ENCODE assay signal across 19 cellular contexts in genomic region chr20:51961964-51962761, GRCh38.
DNase-seq lines count a peak whose midpoint lies in the region; ATAC-seq and TF ChIP-seq lines count a peak whose summit lies in the region.
"Had no signal": no experiment of that assay in that cellular context is flagged by ENCODE, and none has a peak within 500 bp of the region (broad histone marks: within the 10 kb centered on the region; RNA-seq: fewer than 3 reads in every experiment).

No MANE protein-coding gene starts in this region.

- H3K14ac ChIP-seq in trophoblast cell (ENCODE audit: low read length): no peak overlapping the region

- DNase-seq in HAP-1 (ENCODE audit: low spot score in 2 of 2): peak; percentile 82 to 98
- DNase-seq in NCI-H69 (lab: John Stamatoyannopoulos, UW): peak; percentile 95
- DNase-seq in fibroblast of lung (ENCODE audit: low read depth in 2 of 2): peak in 1 of 2 donors; percentile 20
- peak; percentile 41 to 67 for DNase-seq in trophoblast cell
- no peak for DNase-seq in stimulated activated CD8-positive, alpha-beta memory T cell treated with anti-CD3 and anti-CD28 coated beads, Interleukin-4, amount 100 ng/mL, for 48 hours
- no peak for DNase-seq in endothelial cell (ENCODE audit: low spot score)
- no peak for DNase-seq in activated CD8-positive, alpha-beta T cell treated with anti-CD3 and anti-CD28 coated beads for 36 hours
- DNase-seq: activated CD4-positive, alpha-beta memory T cell treated with anti-CD3 and anti-CD28 coated beads, Interleukin-2, amount 10 ng/mL, durations not matched to agents 7 days and 5 days; activated naive CD8-positive, alpha-beta T cell treated with anti-CD3 and anti-CD28 coated beads for 36 hours; activated T-cell treated with anti-CD3 and anti-CD28 coated beads, Interleukin-2, amount 50 U/mL, for 4 hours; CD8-positive, alpha-beta memory T cell; erythroblast; HCEC 1CT; NCI-H1417 treated with DMSO at 0.1 percent for 48 hours; NCI-H345; Right ventricle myocardium superior; sigmoid colon; stomach had no signal

- no peak overlapping the region for H2AK5ac ChIP-seq in trophoblast cell (ENCODE audit: low read length)

- CTCF ChIA-PET in activated CD8-positive, alpha-beta T cell treated with anti-CD3 and anti-CD28 coated beads for 36 hours (lab: Charles Lee): interaction anchor here (1.0 kb wide), 1 partner anchor 121 kb away, joined by 3 read pairs; no protein-coding TSS in a partner anchor

- peak overlapping the region; percentile 91 for H3K4me2 ChIP-seq in fibroblast of lung (ENCODE audit: extremely low read depth, insufficient read depth, low read length)
- H3K4me2 ChIP-seq in trophoblast cell (ENCODE audit: low read length): no peak overlapping the region

- no peak overlapping the region for H3K23ac ChIP-seq in trophoblast cell (ENCODE audit: low read length)

- no peak overlapping the region for H2BK12ac ChIP-seq in trophoblast cell (ENCODE audit: low read length)

- H3K27me3 ChIP-seq in HAP-1 (ENCODE audit: low read depth) (no peaks in the 10 kb centered on the region), fibroblast of lung (ENCODE audit: control insufficient read depth, insufficient read depth, low read length) (no peaks in the 10 kb centered on the region), trophoblast cell (ENCODE audit: insufficient read depth, low read length) (no peaks in the 10 kb centered on the region)

- in situ Hi-C loops in HAP-1 (cut with MboI; ENCODE audit: low sequenced_read_pairs): no loop called here

- no peak overlapping the region for H4K91ac ChIP-seq in trophoblast cell (ENCODE audit: low read depth, low read length)

- no peak overlapping the region for H4K12ac ChIP-seq in trophoblast cell (ENCODE audit: low read depth, low read length)

- no peak for ATAC-seq in activated CD8-positive, alpha-beta T cell treated with anti-CD3 and anti-CD28 coated beads for 36 hours
- ATAC-seq: activated T-cell treated with anti-CD3 and anti-CD28 coated beads, Interleukin-2, amount 50 U/mL, for 4 hours; left lobe of liver had no signal

- no CpG with 5 or more reads among the region's 11 CpGs for WGBS in trophoblast cell (ENCODE audit: extremely low coverage, insufficient coverage, insufficient read length)

- no peak overlapping the region for H3K4ac ChIP-seq in trophoblast cell (ENCODE audit: low read depth, low read length)

- POLR2A ChIA-PET in activated CD8-positive, alpha-beta T cell treated with anti-CD3 and anti-CD28 coated beads for 36 hours (lab: Charles Lee): no interaction called here

- H3K4me3 Mint-ChIP-seq in endothelial cell (ENCODE audit: unreplicated experiment): no peak overlapping the region
- H3K4me3 Mint-ChIP-seq in activated CD8-positive, alpha-beta T cell treated with anti-CD3 and anti-CD28 coated beads for 36 hours: no peak overlapping the region
- H3K4me3 Mint-ChIP-seq: activated CD4-positive, alpha-beta memory T cell treated with anti-CD3 and anti-CD28 coated beads, Interleukin-2, amount 10 ng/mL, durations not matched to agents 7 days and 5 days; activated naive CD8-positive, alpha-beta T cell treated with anti-CD3 and anti-CD28 coated beads for 36 hours; activated T-cell treated with anti-CD3 and anti-CD28 coated beads, Interleukin-2, amount 50 U/mL, for 4 hours; CD8-positive, alpha-beta memory T cell had no signal

- H3K4me3 ChIP-seq in HAP-1: peak overlapping the region; percentile 0
- H3K4me3 ChIP-seq in fibroblast of lung (replicated peaks in 1 of 4; ENCODE audit: control extremely low read depth in 1 of 4, insufficient read depth in 1 of 4, low read depth in 3 of 4, low read length in 4 of 4): peak overlapping the region in 3 of 4 experiments; percentile 3 to 51 (median 38)
- H3K4me3 ChIP-seq in trophoblast cell (ENCODE audit: low read depth, low read length): no peak overlapping the region
- H3K4me3 ChIP-seq: sigmoid colon, stomach had no signal

- intact Hi-C loops in activated CD8-positive, alpha-beta T cell treated with anti-CD3 and anti-CD28 coated beads for 36 hours (cut with micrococcal nuclease): no loop called here

- H2BK5ac ChIP-seq in trophoblast cell (ENCODE audit: low read depth, low read length, poor library complexity): no peak overlapping the region

- no peaks in the 10 kb centered on the region for H3K9me3 Mint-ChIP-seq in endothelial cell (ENCODE audit: unreplicated experiment)
- no peaks in the 10 kb centered on the region for H3K9me3 Mint-ChIP-seq in activated CD8-positive, alpha-beta T cell treated with anti-CD3 and anti-CD28 coated beads for 36 hours
- H3K9me3 Mint-ChIP-seq: activated CD4-positive, alpha-beta memory T cell treated with anti-CD3 and anti-CD28 coated beads, Interleukin-2, amount 10 ng/mL, durations not matched to agents 7 days and 5 days; activated naive CD8-positive, alpha-beta T cell treated with anti-CD3 and anti-CD28 coated beads for 36 hours; activated T-cell treated with anti-CD3 and anti-CD28 coated beads, Interleukin-2, amount 50 U/mL, for 4 hours; CD8-positive, alpha-beta memory T cell had no signal

- H3K27ac ChIP-seq in fibroblast of lung (ENCODE audit: insufficient read depth, low read length): no peak overlapping the region
- H3K27ac ChIP-seq in trophoblast cell (ENCODE audit: low read depth, low read length): no peak overlapping the region
- H3K27ac ChIP-seq: sigmoid colon, stomach had no signal

- no peak overlapping the region for H2BK120ac ChIP-seq in trophoblast cell (ENCODE audit: insufficient read depth, low read length, poor library complexity)

- H3K9me3 ChIP-seq in HAP-1: no peaks in the 10 kb centered on the region
- no peaks in the 10 kb centered on the region for H3K9me3 ChIP-seq in fibroblast of lung (ENCODE audit: control insufficient read depth, insufficient read depth, low read depth, low read length)
- no peaks in the 10 kb centered on the region for H3K9me3 ChIP-seq in trophoblast cell (ENCODE audit: insufficient read depth, low read depth, low read length)
- H3K9me3 ChIP-seq: sigmoid colon, stomach had no signal

- H3K79me2 ChIP-seq in fibroblast of lung (ENCODE audit: control insufficient read depth, insufficient read depth, low read length) (no peaks in the 10 kb centered on the region), trophoblast cell (ENCODE audit: control insufficient read depth, insufficient read depth, low read length, poor library complexity) (no peaks in the 10 kb centered on the region)

- no peak overlapping the region for H4K8ac ChIP-seq in trophoblast cell (ENCODE audit: low read depth, low read length)

- peaks cover 56% of the 10 kb centered on the region for H3K4me1 ChIP-seq in HAP-1
- peaks cover 2% of the 10 kb centered on the region for H3K4me1 ChIP-seq in fibroblast of lung (ENCODE audit: control insufficient read depth, extremely low read depth, insufficient read depth, low read length)
- H3K4me1 ChIP-seq in trophoblast cell (ENCODE audit: control insufficient read depth in 1 of 2, insufficient read depth in 2 of 2, low read length in 2 of 2): peaks cover 5 to 8% of the 10 kb centered on the region in 2 experiments
- H3K4me1 ChIP-seq: sigmoid colon had no signal

- no peaks in the 10 kb centered on the region for H3K36me3 ChIP-seq in HAP-1 (replicated peaks)
- H3K36me3 ChIP-seq in fibroblast of lung (ENCODE audit: control insufficient read depth, insufficient read depth, low read length): no peaks in the 10 kb centered on the region
- no peaks in the 10 kb centered on the region for H3K36me3 ChIP-seq in trophoblast cell (ENCODE audit: control insufficient read depth in 1 of 2, insufficient read depth in 2 of 2, low read length in 2 of 2)
- H3K36me3 ChIP-seq: sigmoid colon, stomach had no signal

- peaks cover 18% of the 10 kb centered on the region for H3K4me1 Mint-ChIP-seq in endothelial cell (ENCODE audit: unreplicated experiment)
- peaks cover 4% of the 10 kb centered on the region for H3K4me1 Mint-ChIP-seq in activated CD8-positive, alpha-beta T cell treated with anti-CD3 and anti-CD28 coated beads for 36 hours (ENCODE audit: low read depth)
- H3K4me1 Mint-ChIP-seq: activated CD4-positive, alpha-beta memory T cell treated with anti-CD3 and anti-CD28 coated beads, Interleukin-2, amount 10 ng/mL, durations not matched to agents 7 days and 5 days had no signal

- H3K79me1 ChIP-seq in trophoblast cell (ENCODE audit: low read length): no peaks in the 10 kb centered on the region

- no peak overlapping the region for H3K18ac ChIP-seq in trophoblast cell (ENCODE audit: low read length)

- no peaks in the 10 kb centered on the region for H4K20me1 ChIP-seq in fibroblast of lung (ENCODE audit: control insufficient read depth, extremely low read depth, insufficient read depth, low read length)

- H3K27me3 Mint-ChIP-seq in endothelial cell (ENCODE audit: unreplicated experiment): peaks cover 1% of the 10 kb centered on the region
- peaks cover 9% of the 10 kb centered on the region for H3K27me3 Mint-ChIP-seq in activated CD8-positive, alpha-beta T cell treated with anti-CD3 and anti-CD28 coated beads for 36 hours

- H2AFZ ChIP-seq in fibroblast of lung (ENCODE audit: low read length): peak overlapping the region; percentile 68
- H2AFZ ChIP-seq in trophoblast cell (ENCODE audit: insufficient read depth, low read length, poor library complexity): no peak overlapping the region

- H3K9ac ChIP-seq in fibroblast of lung (ENCODE audit: insufficient read depth, low read length) (no peak overlapping the region), trophoblast cell (ENCODE audit: low read length) (no peak overlapping the region)

- TF ChIP-seq CTCF in fibroblast of lung (conservative IDR thresholded peaks at IDR 0.05 in 1 of 2, IDR thresholded peaks at IDR 0.05 in 1 of 2; ENCODE audit: low read depth in 1 of 2, low read length in 2 of 2) (no peak), endothelial cell (IDR thresholded peaks at IDR 0.05; ENCODE audit: unreplicated experiment) (no peak)
- no peak for TF ChIP-seq CTCF in activated CD8-positive, alpha-beta T cell treated with anti-CD3 and anti-CD28 coated beads for 36 hours (IDR thresholded peaks at IDR 0.05)

- no peaks in the 10 kb centered on the region for H3K36me3 Mint-ChIP-seq in endothelial cell (ENCODE audit: low read depth, unreplicated experiment)
- H3K36me3 Mint-ChIP-seq in activated CD8-positive, alpha-beta T cell treated with anti-CD3 and anti-CD28 coated beads for 36 hours (ENCODE audit: low read depth): no peaks in the 10 kb centered on the region
- H3K36me3 Mint-ChIP-seq: activated naive CD8-positive, alpha-beta T cell treated with anti-CD3 and anti-CD28 coated beads for 36 hours; CD8-positive, alpha-beta memory T cell had no signal

- no peak overlapping the region for H3K27ac Mint-ChIP-seq in endothelial cell (ENCODE audit: unreplicated experiment)
- no peak overlapping the region for H3K27ac Mint-ChIP-seq in activated CD8-positive, alpha-beta T cell treated with anti-CD3 and anti-CD28 coated beads for 36 hours
- H3K27ac Mint-ChIP-seq: activated CD4-positive, alpha-beta memory T cell treated with anti-CD3 and anti-CD28 coated beads, Interleukin-2, amount 10 ng/mL, durations not matched to agents 7 days and 5 days; activated naive CD8-positive, alpha-beta T cell treated with anti-CD3 and anti-CD28 coated beads for 36 hours had no signal

Comparison
In these comparisons a context has a peak if more than half of its experiments do, and no peak if none do; other contexts are left out.
1. DNase-seq: peak in HAP-1 (2 of 2), NCI-H69 (single experiment) and trophoblast cell (2 of 2); none in stimulated activated CD8-positive, alpha-beta memory T cell treated with anti-CD3 and anti-CD28 coated beads, Interleukin-4, amount 100 ng/mL, for 48 hours (single experiment), endothelial cell (single experiment) and activated CD8-positive, alpha-beta T cell treated with anti-CD3 and anti-CD28 coated beads for 36 hours (single experiment).